Comparison of ENCODE assay signal across 1 cellular context in the genomic region with DNA sequence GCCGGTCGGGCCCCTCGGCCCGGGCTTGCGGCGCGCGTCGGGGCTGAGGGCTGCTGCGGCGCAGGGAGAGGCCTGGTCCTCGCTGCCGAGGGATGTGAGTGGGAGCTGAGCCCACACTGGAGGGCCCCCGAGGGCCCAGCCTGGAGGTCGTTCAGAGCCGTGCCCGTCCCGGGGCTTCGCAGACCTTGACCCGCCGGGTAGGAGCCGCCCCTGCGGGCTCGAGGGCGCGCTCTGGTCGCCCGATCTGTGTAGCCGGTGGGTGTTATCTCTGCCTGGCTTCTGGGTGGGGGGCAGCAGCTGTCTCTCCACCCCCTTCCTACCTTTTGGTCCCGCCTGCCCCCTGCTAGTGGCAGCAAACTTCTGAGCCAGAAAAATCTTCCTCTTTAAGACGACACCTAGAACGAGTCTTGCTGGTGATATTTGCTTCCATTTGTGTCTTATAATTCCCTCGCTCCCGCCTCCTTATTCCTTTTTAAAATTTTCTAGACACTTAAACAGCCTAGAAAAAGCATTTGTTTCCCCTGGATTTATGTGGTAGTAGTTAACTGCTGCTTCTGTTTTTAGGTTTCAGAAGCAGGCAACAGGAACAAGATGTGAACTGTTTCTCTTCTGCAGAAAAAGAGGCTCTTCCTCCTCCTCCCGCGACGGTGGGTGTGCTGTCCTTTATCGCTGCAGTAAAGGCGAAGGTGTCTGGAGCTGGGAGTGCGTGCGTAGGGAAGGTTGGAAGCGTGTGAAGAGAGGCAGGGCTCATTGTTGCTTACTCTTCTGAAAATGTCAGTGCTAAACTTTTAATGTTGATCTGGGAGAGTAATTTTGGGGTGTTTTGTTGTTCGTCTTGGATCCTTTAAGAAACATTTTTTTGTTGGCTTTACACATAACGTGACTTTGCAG.
A peak's percentile ranks its signal among the peaks of the same experiment; 100 is the strongest.
TF ChIP-seq lines count a peak whose summit lies in the region.

No MANE protein-coding gene starts in this region.

TF ChIP-seq in K562, 482 proteins besides CTCF, POLR2A, EP300 and RAD21 (continued from another document):
- TF ChIP-seq, protein P1, sequence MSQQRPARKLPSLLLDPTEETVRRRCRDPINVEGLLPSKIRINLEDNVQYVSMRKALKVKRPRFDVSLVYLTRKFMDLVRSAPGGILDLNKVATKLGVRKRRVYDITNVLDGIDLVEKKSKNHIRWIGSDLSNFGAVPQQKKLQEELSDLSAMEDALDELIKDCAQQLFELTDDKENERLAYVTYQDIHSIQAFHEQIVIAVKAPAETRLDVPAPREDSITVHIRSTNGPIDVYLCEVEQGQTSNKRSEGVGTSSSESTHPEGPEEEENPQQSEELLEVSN (IDR thresholded peaks at IDR 0.05; ENCODE audit: borderline replicate concordance in 1 of 2, extremely low read depth in 1 of 2, insufficient read depth in 1 of 2, insufficient read length in 1 of 2, low read depth in 1 of 2, low read length in 1 of 2, poor library complexity in 1 of 2, severe bottlenecking in 1 of 2): peak in 1 of 2 experiments; percentile 25
- no peak for TF ChIP-seq BRF1 (IDR thresholded peaks at IDR 0.05; ENCODE audit: borderline replicate concordance, extremely low read depth, insufficient read length)
- TF ChIP-seq SIN3A (IDR thresholded peaks at IDR 0.05; ENCODE audit: borderline replicate concordance in 2 of 2, control insufficient read depth in 1 of 2, low read depth in 2 of 2, low read length in 2 of 2): peak in 1 of 2 experiments; percentile 70; a peak in 1 of 4 replicates
- no peak for TF ChIP-seq HDAC2 (IDR thresholded peaks at IDR 0.05)
- peak; percentile 5 for TF ChIP-seq PHF20 (IDR thresholded peaks at IDR 0.05; ENCODE audit: partially characterized antibody)
- peak; percentile 1 for TF ChIP-seq MEIS2 (IDR thresholded peaks at IDR 0.05; ENCODE audit: partially characterized antibody)
- no peak for TF ChIP-seq RBM39 (optimal IDR thresholded peaks at IDR 0.05; ENCODE audit: low read depth, low read length)
